Comparison of ENCODE assay signal across 9 cellular contexts in genomic region chr19:8446055-8446709, GRCh38. TPM values are rescaled to one million over a fixed set of nuclear protein-coding genes. Genes with fewer than 3 reads are reported as not detected.
DNase-seq lines count a peak whose midpoint lies in the region; ATAC-seq and TF ChIP-seq lines count a peak whose summit lies in the region.
"Had no signal": no experiment of that assay in that cellular context is flagged by ENCODE, and none has a peak within 500 bp of the region (broad histone marks: within the 10 kb centered on the region; RNA-seq: fewer than 3 reads in every experiment).

No MANE protein-coding gene starts in this region.

- H3K36me3 ChIP-seq in mammary epithelial cell (ENCODE audit: insufficient read depth, low read length) (peaks cover 5% of the 10 kb centered on the region), mucosa of rectum (ENCODE audit: control insufficient read depth in 2 of 2, insufficient read depth in 2 of 2, low read length in 2 of 2) (peaks cover 3% of the 10 kb centered on the region in 2 donors)

- CTCF ChIA-PET in mammary epithelial cell (lab: Charles Lee; ENCODE audit: low non-redundant PET), result interaction anchor here (1.0 kb wide), 1 partner anchor 33 kb away, joined by 19 read pairs; the partner anchor contains the start of gene MARCHF2

- H3K27ac ChIP-seq in 22Rv1 (peak overlapping the region; percentile 86), HL-60 (replicated peaks) (peak overlapping the region; percentile 95), mammary epithelial cell (ENCODE audit: insufficient read depth, low read depth, low read length) (peak overlapping the region; percentile 82), mucosa of rectum (ENCODE audit: low read depth in 2 of 2, low read length in 2 of 2) (peak overlapping the region in 1 of 2 donors; percentile 91)

- TF ChIP-seq CTCF in 22Rv1 (IDR thresholded peaks at IDR 0.05) (no peak), HL-60 (IDR thresholded peaks at IDR 0.05; ENCODE audit: insufficient read depth, low read length) (no peak), mammary epithelial cell (conservative IDR thresholded peaks at IDR 0.05 in 1 of 2, IDR thresholded peaks at IDR 0.05 in 1 of 2; ENCODE audit: extremely low read depth in 1 of 2, insufficient read depth in 1 of 2, low read depth in 1 of 2, low read length in 2 of 2) (no peak)

- H3K27me3 ChIP-seq in HL-60 (ENCODE audit: insufficient read depth, poor library complexity, severe bottlenecking) (no peaks in the 10 kb centered on the region), mammary epithelial cell (ENCODE audit: insufficient read depth, low read length) (no peaks in the 10 kb centered on the region), mucosa of rectum (ENCODE audit: control insufficient read depth in 2 of 2, insufficient read depth in 2 of 2, low read length in 2 of 2) (no peaks in the 10 kb centered on the region)

- no peak for ATAC-seq in GM21515 (IDR thresholded peaks at IDR 0.05; ENCODE audit: unreplicated experiment)

- H3K4me3 ChIP-seq in HL-60 (replicated peaks; ENCODE audit: insufficient read depth, low read length), result peak overlapping the region; percentile 89
- peak overlapping the region; percentile 92 to 96 (median 95) for H3K4me3 ChIP-seq in mammary epithelial cell (replicated peaks in 1 of 3; ENCODE audit: insufficient read depth in 1 of 3, low read depth in 2 of 3, low read length in 3 of 3)
- peak overlapping the region; percentile 88 to 89 for H3K4me3 ChIP-seq in mucosa of rectum (ENCODE audit: low read length in 2 of 2)

- H3K9ac ChIP-seq in mammary epithelial cell (ENCODE audit: insufficient read depth, low read length) (peak overlapping the region; percentile 89), mucosa of rectum (ENCODE audit: low read depth in 1 of 2, low read length in 2 of 2) (peak overlapping the region; percentile 92 to 99)

- H2AFZ ChIP-seq in mammary epithelial cell (ENCODE audit: low read depth, low read length), result no peak overlapping the region

- intact Hi-C loops in mammary epithelial cell (cut with micrococcal nuclease), result no loop called here

- dilution Hi-C loops in mammary epithelial cell (cut with HindIII; ENCODE audit: low sequenced_read_pairs), result loop anchor here (10.0 kb wide), 1 partner anchor 79 kb away; no protein-coding TSS in a partner anchor

- H3K4me2 ChIP-seq in mammary epithelial cell (ENCODE audit: insufficient read depth, low read depth, low read length), result peak overlapping the region; percentile 96

- H3K9me3 ChIP-seq in mammary epithelial cell (replicated peaks; ENCODE audit: insufficient read depth, low read length) (no peaks in the 10 kb centered on the region), mucosa of rectum (ENCODE audit: control insufficient read depth in 2 of 2, low read length in 2 of 2) (no peaks in the 10 kb centered on the region)

- WGBS in mammary epithelial cell (ENCODE audit: low coverage, missing lambda C conversion rate), result 20% methylated on average over 15 of the region's 16 CpGs

- no peak for DNase-seq in HL-60 (ENCODE audit: low read depth in 1 of 2, low spot score in 1 of 2)
- DNase-seq in mammary epithelial cell, result no peak
- no peak for DNase-seq in DMS 273 (lab: John Stamatoyannopoulos, UW; ENCODE audit: unreplicated experiment)
- DNase-seq in cerebellar nuclear complex (lab: John Stamatoyannopoulos, UW), result no peak
- no peak for DNase-seq in kidney glomerular epithelial cell (lab: John Stamatoyannopoulos, UW)
- DNase-seq: retina had no signal

- no TSS peak for BruUV-seq in mammary epithelial cell (replicated peaks; lab: Mats Ljungman, UMichigan)

- in situ Hi-C loops in mammary epithelial cell (cut with MboI; ENCODE audit: low sequenced_read_pairs in 2 of 2), result no loop called here

- H3K4me1 ChIP-seq in mammary epithelial cell (ENCODE audit: insufficient read depth, low read length) (peaks cover 10% of the 10 kb centered on the region), mucosa of rectum (ENCODE audit: control insufficient read depth in 2 of 2, insufficient read depth in 2 of 2, low read length in 2 of 2) (peaks cover 11 to 23% of the 10 kb centered on the region in 2 donors)

- H3K79me2 ChIP-seq in mammary epithelial cell (ENCODE audit: insufficient read depth, low read length), result peaks cover 62% of the 10 kb centered on the region

- H4K20me1 ChIP-seq in mammary epithelial cell (ENCODE audit: insufficient read depth, low read length), result peaks cover 12% of the 10 kb centered on the region

RNA-seq across cellular contexts. Expression of gene HNRNPM, which starts 1.4 kb away (rescaled TPM):
- 100 to 1,000 TPM in 1 of 2 donors, 10 to 100 TPM in 1; 29.2 to 164 TPM for total RNA-seq in mammary epithelial cell
- polyA plus RNA-seq in mammary epithelial cell, result 116 TPM
- polyA minus RNA-seq in mammary epithelial cell, result 100.0 TPM

RNA-seq across cellular contexts. Expression of gene MARCHF2, which starts 33.1 kb away (rescaled TPM):
- total RNA-seq in mammary epithelial cell, result 10 to 100 TPM; 21.9 to 48.3 TPM
- polyA plus RNA-seq in mammary epithelial cell, result 22.4 TPM
- polyA minus RNA-seq in mammary epithelial cell, result 33.3 TPM

RNA-seq across cellular contexts. Expression of gene RAB11B, which starts 56.0 kb away (rescaled TPM):
- 10 to 100 TPM; 24.0 to 88.3 TPM for total RNA-seq in mammary epithelial cell
- polyA plus RNA-seq in mammary epithelial cell, result 47.7 TPM
- 14.4 TPM for polyA minus RNA-seq in mammary epithelial cell

RNA-seq across cellular contexts. Expression of gene PRAM1, which starts 56.3 kb away (rescaled TPM):
- not detected for total RNA-seq in mammary epithelial cell
- polyA plus RNA-seq in mammary epithelial cell, result not detected
- polyA minus RNA-seq in mammary epithelial cell, result not detected
